In genomic region chr2:74849228-74849892, GRCh38 we compare ENCODE assay signal across 7 cellular contexts. TPM values are rescaled to one million over a fixed set of nuclear protein-coding genes. Genes with fewer than 3 reads are reported as not detected.
DNase-seq lines count a peak whose midpoint lies in the region; ATAC-seq, FAIRE-seq and TF ChIP-seq lines count a peak whose summit lies in the region.

No MANE protein-coding gene starts in this region.

- peak; percentile 87 for ATAC-seq in HG03025 (IDR thresholded peaks at IDR 0.05; ENCODE audit: low FRiP score, unreplicated experiment)

- peaks cover 3% of the 10 kb centered on the region for H3K36me3 Mint-ChIP-seq in mesothelial cell of epicardium

- peak; percentile 47 for TF ChIP-seq POLR2A in GM19099 (IDR thresholded peaks at IDR 0.05; ENCODE audit: extremely low read depth, insufficient read length, low read depth)

- no peak overlapping the region for H3K4me3 Mint-ChIP-seq in mesothelial cell of epicardium

- peak overlapping the region; percentile 22 for H3K27ac Mint-ChIP-seq in mesothelial cell of epicardium

- H3K9me3 Mint-ChIP-seq in mesothelial cell of epicardium = no peaks in the 10 kb centered on the region

- H3K4me3 ChIP-seq in bronchial epithelial cell (ENCODE audit: low read depth, low read length) = no peak overlapping the region

- no peak for TF ChIP-seq CTCF in bronchial epithelial cell (IDR thresholded peaks at IDR 0.05; ENCODE audit: insufficient read depth, low read length, severe bottlenecking)
- no peak for TF ChIP-seq CTCF in mesothelial cell of epicardium (IDR thresholded peaks at IDR 0.05; ENCODE audit: unreplicated experiment)

- H3K4me1 Mint-ChIP-seq in mesothelial cell of epicardium = peaks cover 44% of the 10 kb centered on the region

- no peak for FAIRE-seq in bronchial epithelial cell (lab: Jason Lieb, UNC)

- peaks cover 4% of the 10 kb centered on the region for H3K36me3 ChIP-seq in bronchial epithelial cell (ENCODE audit: control insufficient read depth, insufficient read depth, low read length)

- no peaks in the 10 kb centered on the region for H3K27me3 ChIP-seq in bronchial epithelial cell (ENCODE audit: control insufficient read depth, insufficient read depth, low read length)

- no peaks in the 10 kb centered on the region for H3K27me3 Mint-ChIP-seq in mesothelial cell of epicardium (ENCODE audit: low read depth)

- DNase-seq in RPMI7951 (ENCODE audit: low read depth) (peak; percentile 40), bronchial epithelial cell (ENCODE audit: low read depth) (peak; percentile 85), mesothelial cell of epicardium (ENCODE audit: low spot score in 2 of 2, unreplicated experiment in 2 of 2) (no peak), NCI-H1105 treated with DMSO at 0.1 percent for 48 hours (lab: John Stamatoyannopoulos, UW) (no peak), islet precursor cell (no peak)

RNA-seq across cellular contexts. Expression of gene HK2, which starts 15.4 kb away (rescaled TPM):
- total RNA-seq in RPMI7951 (2014; rRNA removed; shearing (Covaris generic)) = 13.0 and 16.5 TPM in 2 replicates
- total RNA-seq in bronchial epithelial cell (158 and 175 TPM in 2 replicates), mesothelial cell of epicardium (16.6 to 17.7 TPM (median 16.9 TPM) in 3 replicates)

Comparison
In these comparisons a context has a peak if more than half of its experiments do, and no peak if none do; other contexts are left out.
1. DNase-seq: peak in RPMI7951 (single experiment) and bronchial epithelial cell (single experiment); none in mesothelial cell of epicardium (0 of 2), NCI-H1105 treated with DMSO at 0.1 percent for 48 hours (single experiment) and islet precursor cell (single experiment).